Comparison of ENCODE assay signal across 28 cellular contexts in the genomic region with DNA sequence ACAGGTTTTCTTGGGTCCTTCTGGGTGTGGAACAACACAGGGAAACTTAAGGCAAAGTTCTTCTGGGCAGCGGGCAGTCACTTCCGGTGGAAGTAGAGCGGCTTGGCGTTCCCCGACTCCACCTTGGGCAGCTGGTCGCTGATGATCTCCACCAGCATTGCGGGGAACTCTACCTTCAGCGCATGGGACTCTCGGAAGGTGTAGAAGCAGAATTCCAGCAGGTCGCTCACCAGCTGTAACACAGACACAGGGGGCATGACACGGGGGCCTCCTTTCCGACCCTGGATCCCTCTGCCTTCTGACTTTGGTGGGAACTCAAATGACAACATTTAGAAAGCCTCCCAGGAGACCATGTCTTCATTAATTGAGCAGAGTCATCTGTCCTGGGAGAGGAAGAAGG.
"Had no signal": no experiment of that assay in that cellular context is flagged by ENCODE, and none has a peak within 500 bp of the region (broad histone marks: within the 10 kb centered on the region; RNA-seq: fewer than 3 reads in every experiment).

No MANE protein-coding gene starts in this region.

- DNase-seq: natural killer cell; occipital lobe; ovary; psoas muscle; right cardiac atrium; right lobe of liver; sigmoid colon; small intestine; stimulated activated CD4-positive, alpha-beta T cell treated with anti-CD3 and anti-CD28 coated beads, Interleukin-15, amount 100 ng/mL, for 24 hours; stimulated activated CD4-positive, alpha-beta T cell treated with anti-CD3 and anti-CD28 coated beads, Interleukin-2, amount 100 ng/mL, for 24 hours; stimulated activated CD4-positive, alpha-beta T cell treated with anti-CD3 and anti-CD28 coated beads, Interleukin-2, amount 100 ng/mL, for 48 hours; stimulated activated CD4-positive, alpha-beta T cell treated with anti-CD3 and anti-CD28 coated beads, Interleukin-4, amount 100 ng/mL, for 4 hours; stimulated activated CD8-positive, alpha-beta memory T cell treated with anti-CD3 and anti-CD28 coated beads, Interleukin-4, amount 100 ng/mL, for 48 hours; stimulated activated naive B cell treated with anti-CD40 and anti-IgM and Interleukin-4, amounts not matched to agents 10 μg/mL and 1 μg/mL and 100 μg/mL, for 72 hours; stimulated activated naive CD4-positive, alpha-beta T cell treated with Interleukin-2 at 50 U/mL for 16 hours; stomach; thyroid gland; trophoblast cell; upper lobe of left lung had no signal

- ATAC-seq: psoas muscle; right cardiac atrium; stimulated activated naive B cell treated with anti-CD40 and anti-IgM and Interleukin-4, amounts not matched to agents 10 μg/mL and 1 μg/mL and 100 μg/mL, for 72 hours had no signal

- H3K4me2 ChIP-seq: neural progenitor cell had no signal

- H3K27me3 Mint-ChIP-seq: progenitor cell of endocrine pancreas; stimulated activated naive B cell treated with anti-CD40 and anti-IgM and Interleukin-4, amounts not matched to agents 10 μg/mL and 1 μg/mL and 100 μg/mL, for 72 hours; stimulated activated naive CD8-positive, alpha-beta T cell treated with anti-CD3 and anti-CD28 coated beads, Interleukin-15, Interleukin-2, amounts not matched to agents 100 ng/mL and 50 ng/mL, for 24 hours had no signal

- H3K9ac ChIP-seq: neural progenitor cell, parathyroid adenoma had no signal

- H3K36me3 ChIP-seq: neural progenitor cell, ovary had no signal

- H3K27me3 ChIP-seq: neural progenitor cell, ovary, right lobe of liver, sigmoid colon, stomach, thyroid gland, tibial nerve, upper lobe of left lung, vagina had no signal

- H3K27ac ChIP-seq: neural progenitor cell, ovary, parathyroid adenoma, psoas muscle, right lobe of liver, sigmoid colon, stomach, thoracic aorta, thyroid gland, tibial nerve, upper lobe of left lung, vagina had no signal

- H2AFZ ChIP-seq: neural progenitor cell, parathyroid adenoma had no signal

- H3K4me1 Mint-ChIP-seq: natural killer cell, neural progenitor cell had no signal

- H3K4me3 ChIP-seq: neural progenitor cell, ovary, psoas muscle, right lobe of liver, sigmoid colon, stomach, thoracic aorta, thyroid gland, tibial nerve, upper lobe of left lung, vagina had no signal

- H3K27ac Mint-ChIP-seq: natural killer cell; nephron; neural progenitor cell; progenitor cell of endocrine pancreas; stimulated activated naive B cell treated with anti-CD40 and anti-IgM and Interleukin-4, amounts not matched to agents 10 μg/mL and 1 μg/mL and 100 μg/mL, for 72 hours; stimulated activated naive CD8-positive, alpha-beta T cell treated with anti-CD3 and anti-CD28 coated beads, Interleukin-15, Interleukin-2, amounts not matched to agents 100 ng/mL and 50 ng/mL, for 24 hours had no signal

- H3K9me3 ChIP-seq: ovary, psoas muscle, right lobe of liver, sigmoid colon, stomach, thoracic aorta, thyroid gland, upper lobe of left lung, vagina had no signal

- H3K4me1 ChIP-seq: neural progenitor cell, parathyroid adenoma, right lobe of liver, sigmoid colon, thyroid gland, upper lobe of left lung had no signal

- H3K79me2 ChIP-seq: parathyroid adenoma had no signal

- FAIRE-seq: small intestine, urothelium cell line had no signal

- H3K4me3 Mint-ChIP-seq: natural killer cell; nephron; neural progenitor cell; stimulated activated naive B cell treated with anti-CD40 and anti-IgM and Interleukin-4, amounts not matched to agents 10 μg/mL and 1 μg/mL and 100 μg/mL, for 72 hours; stimulated activated naive CD8-positive, alpha-beta T cell treated with anti-CD3 and anti-CD28 coated beads, Interleukin-15, Interleukin-2, amounts not matched to agents 100 ng/mL and 50 ng/mL, for 24 hours had no signal
